ENCODE assay signal across 1 cellular context in genomic region chr13:49220856-49221614, GRCh38.
TF ChIP-seq lines count a peak whose summit lies in the region.

No MANE protein-coding gene starts in this region.

TF ChIP-seq in IMR-90, 13 proteins besides CTCF, POLR2A, EP300 and RAD21:
- TF ChIP-seq BHLHE40 (IDR thresholded peaks at IDR 0.05; ENCODE audit: low read depth, low read length): no peak
- no peak for TF ChIP-seq RFX5 (IDR thresholded peaks at IDR 0.05; ENCODE audit: low read depth, low read length)
- no peak for TF ChIP-seq CHD1 (IDR thresholded peaks at IDR 0.05; ENCODE audit: low read depth, low read length)
- no peak for TF ChIP-seq USF2 (IDR thresholded peaks at IDR 0.05; ENCODE audit: low read depth, low read length)
